ENCODE assay signal across 8 cellular contexts in genomic region chr10:97708976-97709745, GRCh38. TPM values are rescaled to one million over a fixed set of nuclear protein-coding genes. Genes with fewer than 3 reads are reported as not detected.
A peak's percentile ranks its signal among the peaks of the same experiment; 100 is the strongest.
DNase-seq lines count a peak whose midpoint lies in the region; ATAC-seq and TF ChIP-seq lines count a peak whose summit lies in the region.

No MANE protein-coding gene starts in this region.

- DNase-seq in NCI-H1436 (lab: John Stamatoyannopoulos, UW), result peak; percentile 10
- DNase-seq in NCI-H1436 treated with DMSO at 0.1 percent for 48 hours (lab: John Stamatoyannopoulos, UW), result no peak
- DNase-seq in MV-4-11 (lab: John Stamatoyannopoulos, UW), result peak; percentile 61
- DNase-seq in activated T-cell treated with anti-CD3 and anti-CD28 coated beads for 48 hours (ENCODE audit: low read depth), result peak; percentile 18
- peak; percentile 76 for DNase-seq in foreskin melanocyte
- DNase-seq in osteoblast (ENCODE audit: insufficient read length, low spot score, missing footprints), result peak; percentile 94

- no peaks in the 10 kb centered on the region for H3K36me3 ChIP-seq in osteoblast (ENCODE audit: insufficient read depth, low read length)

- H4K20me1 ChIP-seq in osteoblast (ENCODE audit: insufficient read depth, low read length), result no peaks in the 10 kb centered on the region

- H3K27me3 ChIP-seq in osteoblast (ENCODE audit: insufficient read depth, low read length), result no peaks in the 10 kb centered on the region

- no peak overlapping the region for H2AFZ ChIP-seq in osteoblast (ENCODE audit: low read length)

- no peak overlapping the region for H3K4me3 ChIP-seq in osteoblast (ENCODE audit: insufficient read depth, low read length)

- ATAC-seq in GM18867 (IDR thresholded peaks at IDR 0.05; ENCODE audit: unreplicated experiment), result no peak
- no peak for ATAC-seq in GM18858 (IDR thresholded peaks at IDR 0.05; ENCODE audit: unreplicated experiment)

- peak overlapping the region; percentile 26 for H3K4me2 ChIP-seq in osteoblast (ENCODE audit: insufficient read depth, low read length)

- H3K27ac ChIP-seq in osteoblast (ENCODE audit: low read depth, low read length), result no peak overlapping the region

- H3K79me2 ChIP-seq in osteoblast (ENCODE audit: insufficient read depth, low read length), result peaks cover 4% of the 10 kb centered on the region

- H3K9me3 ChIP-seq in osteoblast (ENCODE audit: low read depth, low read length), result no peaks in the 10 kb centered on the region

- peaks cover 25% of the 10 kb centered on the region for H3K4me1 ChIP-seq in osteoblast (ENCODE audit: insufficient read depth, low read length)

- peak; percentile 80 for TF ChIP-seq CTCF in osteoblast (IDR thresholded peaks at IDR 0.05; ENCODE audit: extremely low read depth, low read depth, low read length)

RNA-seq across cellular contexts. Expression of gene MARVELD1, which starts 4.4 kb away (rescaled TPM):
- 56.6 and 57.5 TPM in 2 replicates for total RNA-seq in osteoblast

RNA-seq across cellular contexts. Expression of gene AVPI1, which starts 22.1 kb away (rescaled TPM):
- 101 and 105 TPM in 2 replicates for total RNA-seq in osteoblast

RNA-seq across cellular contexts. Expression of gene ZFYVE27, which starts 27.8 kb away (rescaled TPM):
- total RNA-seq in osteoblast, result 16.5 and 19.9 TPM in 2 replicates
